Comparison of ENCODE assay signal across 8 cellular contexts in the genomic region with DNA sequence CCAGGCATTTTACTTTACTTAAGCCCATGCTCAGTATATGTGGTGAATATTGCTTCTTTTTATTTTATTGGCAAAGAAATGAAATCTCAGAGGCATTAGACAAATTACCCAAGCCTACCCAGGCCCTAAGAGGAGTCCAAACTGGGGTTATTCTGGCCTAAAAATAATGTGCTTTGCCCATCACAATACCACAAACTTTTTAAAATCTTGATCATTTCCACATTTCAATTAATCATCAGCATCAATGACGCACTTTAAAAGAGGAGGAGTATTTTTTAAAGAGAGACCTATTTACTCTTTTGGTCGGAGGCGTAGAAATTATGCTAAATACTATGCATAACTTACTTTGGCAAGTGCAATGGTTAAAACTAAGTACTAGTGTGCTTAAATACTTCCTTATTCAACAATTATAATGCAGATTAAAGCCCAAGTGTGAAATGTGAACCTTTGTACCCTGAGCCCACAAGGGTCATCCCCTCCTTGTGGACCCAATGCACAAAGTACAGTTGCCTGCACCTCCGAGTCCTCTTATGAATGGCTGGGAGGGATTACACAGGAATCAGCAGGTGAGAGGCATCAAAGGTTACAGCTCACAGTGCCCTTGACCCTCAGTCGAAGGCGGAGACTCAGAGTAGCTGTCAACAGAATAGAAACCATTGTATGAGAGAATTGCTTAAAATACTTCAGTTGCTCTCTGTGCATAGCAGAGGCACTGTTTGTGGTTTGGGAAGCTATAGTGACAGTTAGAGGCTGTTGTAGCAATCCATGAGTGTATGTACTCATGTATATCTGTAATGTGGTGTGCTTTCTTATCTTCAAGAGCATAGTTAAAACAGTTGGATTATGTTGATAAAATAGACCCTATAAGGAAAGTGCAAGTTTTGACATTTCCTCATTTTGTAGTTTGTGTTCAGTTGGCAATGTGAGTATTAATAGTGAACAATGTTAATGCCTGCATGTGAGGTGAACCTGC.
DNase-seq lines count a peak whose midpoint lies in the region; ATAC-seq and TF ChIP-seq lines count a peak whose summit lies in the region.

No MANE protein-coding gene starts in this region.

- no peaks in the 10 kb centered on the region for H3K27me3 Mint-ChIP-seq in CD4-positive, alpha-beta T cell
- no peaks in the 10 kb centered on the region for H3K27me3 Mint-ChIP-seq in osteocyte (ENCODE audit: unreplicated experiment)

- WGBS in spleen, 5 donors: 10 to 33% (median 18%) methylated on average over 6 of the region's 6 CpGs

- H3K9me3 ChIP-seq in CD4-positive, alpha-beta T cell (ENCODE audit: control insufficient read depth, low read length): no peaks in the 10 kb centered on the region
- H3K9me3 ChIP-seq in OCI-LY1 (ENCODE audit: low read length) (no peaks in the 10 kb centered on the region), spleen (no peaks in the 10 kb centered on the region)

- no peaks in the 10 kb centered on the region for H3K27me3 ChIP-seq in CD4-positive, alpha-beta T cell (ENCODE audit: control insufficient read depth, insufficient read depth, low read length)
- H3K27me3 ChIP-seq in OCI-LY1 (ENCODE audit: insufficient read depth, low read length): no peaks in the 10 kb centered on the region
- no peaks in the 10 kb centered on the region for H3K27me3 ChIP-seq in spleen (replicated peaks in 1 of 7)

- no peak overlapping the region for H2AFZ ChIP-seq in OCI-LY1 (ENCODE audit: low read length)

- peaks cover 5% of the 10 kb centered on the region for H3K36me3 Mint-ChIP-seq in CD4-positive, alpha-beta T cell (ENCODE audit: low read depth)
- no peaks in the 10 kb centered on the region for H3K36me3 Mint-ChIP-seq in osteocyte (ENCODE audit: unreplicated experiment)

- peak; percentile 54 for TF ChIP-seq POLR2A in GM18951 (IDR thresholded peaks at IDR 0.05; ENCODE audit: extremely low read depth, insufficient read depth, insufficient read length)
- TF ChIP-seq POLR2A in spleen (IDR thresholded peaks at IDR 0.05): peak in 1 of 3 donors; percentile 24

- CTCF ChIA-PET in CD4-positive, alpha-beta T cell (lab: Charles Lee): interaction anchor here (1.0 to 2.5 kb wide), 4 partner anchors 13 to 229 kb away, joined by 3 to 7 read pairs (median 3); no protein-coding TSS in a partner anchor

- H4K20me1 ChIP-seq in OCI-LY1 (ENCODE audit: insufficient read depth, low read length): no peaks in the 10 kb centered on the region

- intact Hi-C loops in CD4-positive, alpha-beta T cell (cut with DNase I, micrococcal nuclease): loop anchor here in 1 of 2 experiments (1.0 to 10.0 kb wide), 6 partner anchors 24 to 1732 kb away; partner anchors contain the start of genes ITGA4 and NCKAP1
- intact Hi-C loops in spleen (cut with DNase I; ENCODE audit: low total_unique reads): no loop called here

- peaks cover 86% of the 10 kb centered on the region for H3K4me1 Mint-ChIP-seq in CD4-positive, alpha-beta T cell (ENCODE audit: low read depth)
- peaks cover 29% of the 10 kb centered on the region for H3K4me1 Mint-ChIP-seq in osteocyte (ENCODE audit: unreplicated experiment)

- no peaks in the 10 kb centered on the region for H3F3A ChIP-seq in OCI-LY1 (ENCODE audit: insufficient read depth, low read length)

- peak overlapping the region; percentile 78 for H3K27ac ChIP-seq in CD4-positive, alpha-beta T cell (ENCODE audit: low read depth, low read length)
- peak overlapping the region; percentile 96 for H3K27ac ChIP-seq in OCI-LY1 (ENCODE audit: low read depth, low read length, poor library complexity, severe bottlenecking)
- H3K27ac ChIP-seq in spleen: peak overlapping the region; percentile 74 to 93 (median 86)

- peak overlapping the region; percentile 79 for H3K4me3 Mint-ChIP-seq in CD4-positive, alpha-beta T cell
- H3K4me3 Mint-ChIP-seq in osteocyte (ENCODE audit: unreplicated experiment): no peak overlapping the region

- no peak for TF ChIP-seq CTCF in CD4-positive, alpha-beta T cell (IDR thresholded peaks at IDR 0.05)
- no peak for TF ChIP-seq CTCF in OCI-LY1 (IDR thresholded peaks at IDR 0.05; ENCODE audit: low read length)
- TF ChIP-seq CTCF in cardiac fibroblast (IDR thresholded peaks at IDR 0.05; ENCODE audit: low read depth, low read length): no peak
- no peak for TF ChIP-seq CTCF in spleen (IDR thresholded peaks at IDR 0.05 in 8 of 11, conservative IDR thresholded peaks at IDR 0.05 in 3 of 11)
- TF ChIP-seq CTCF in osteocyte (IDR thresholded peaks at IDR 0.05): no peak

- H3K4me1 ChIP-seq in OCI-LY1 (ENCODE audit: insufficient read depth, low read length, severe bottlenecking): peaks cover 69% of the 10 kb centered on the region
- H3K4me1 ChIP-seq in spleen: peaks cover 34 to 88% (median 71%) of the 10 kb centered on the region in 6 donors

- no peaks in the 10 kb centered on the region for H3K79me2 ChIP-seq in OCI-LY1 (ENCODE audit: insufficient read depth, low read length)

- peak; percentile 77 for ATAC-seq in CD4-positive, alpha-beta T cell (ENCODE audit: poor library complexity)
- ATAC-seq in HG03064 (IDR thresholded peaks at IDR 0.05; ENCODE audit: low read depth, unreplicated experiment): peak; percentile 77

- no peaks in the 10 kb centered on the region for H3K9me2 ChIP-seq in OCI-LY1 (ENCODE audit: low read depth, low read length)

- peak overlapping the region; percentile 55 for H3K4me2 ChIP-seq in OCI-LY1 (ENCODE audit: low read length)

- peak overlapping the region; percentile 95 for H3K27ac Mint-ChIP-seq in CD4-positive, alpha-beta T cell
- H3K27ac Mint-ChIP-seq in osteocyte (ENCODE audit: unreplicated experiment): no peak overlapping the region

- H3K4me3 ChIP-seq in OCI-LY1 (ENCODE audit: low read depth, low read length, poor library complexity, severe bottlenecking) (no peak overlapping the region), cardiac fibroblast (replicated peaks in 1 of 2; ENCODE audit: low read depth in 2 of 2, low read length in 2 of 2) (no peak overlapping the region), spleen (peak overlapping the region in 1 of 8 donors; percentile 20)

- no peaks in the 10 kb centered on the region for H3K9me3 Mint-ChIP-seq in CD4-positive, alpha-beta T cell
- H3K9me3 Mint-ChIP-seq in osteocyte (ENCODE audit: unreplicated experiment): no peaks in the 10 kb centered on the region

- peak in 9 of 10 experiments; percentile 9 to 48 (median 30) for DNase-seq in CD4-positive, alpha-beta T cell
- DNase-seq in cardiac fibroblast (ENCODE audit: low read depth in 2 of 2) (peak; percentile 22 to 25), spleen (peak; percentile 76), osteocyte (ENCODE audit: extremely low spot score, unreplicated experiment) (no peak), hepatic stellate cell (ENCODE audit: low spot score) (no peak)

- H3K9ac ChIP-seq in OCI-LY1 (ENCODE audit: low read length): peak overlapping the region; percentile 58

- POLR2A ChIA-PET in CD4-positive, alpha-beta T cell (lab: Charles Lee): interaction anchor here (0.6 to 10.6 kb wide), 13 partner anchors 7 to 325 kb away, joined by 3 to 115 read pairs (median 4); partner anchors contain the start of genes ITGA4 and UBE2E3

- in situ Hi-C loops in GM18951 (cut with MboI; ENCODE audit: low sequenced_read_pairs, unreplicated experiment): loop anchor here (10.0 kb wide), 2 partner anchors 141 to 149 kb away; partner anchors contain the start of gene ITGA4

- no peaks in the 10 kb centered on the region for H3K36me3 ChIP-seq in OCI-LY1 (ENCODE audit: insufficient read depth, low read length)
- no peaks in the 10 kb centered on the region for H3K36me3 ChIP-seq in spleen

Comparison
In these comparisons a context has a peak if more than half of its experiments do, and no peak if none do; other contexts are left out.
1. DNase-seq: peak in CD4-positive, alpha-beta T cell (9 of 10), cardiac fibroblast (2 of 2) and spleen (single experiment); none in osteocyte (single experiment) and hepatic stellate cell (single experiment).
2. Peak in every context shown above with its lines, with median percentiles within 50 percentile points of each other: H3K27ac ChIP-seq.